18 cellular contexts compared by ENCODE assay signal in genomic region chr15:44667039-44667360, GRCh38. TPM values are rescaled to one million over a fixed set of nuclear protein-coding genes. Genes with fewer than 3 reads are reported as not detected.
DNase-seq lines count a peak whose midpoint lies in the region; ATAC-seq, FAIRE-seq and TF ChIP-seq lines count a peak whose summit lies in the region.
"Had no signal": no experiment of that assay in that cellular context is flagged by ENCODE, and none has a peak within 500 bp of the region (broad histone marks: within the 10 kb centered on the region; RNA-seq: fewer than 3 reads in every experiment).

No MANE protein-coding gene starts in this region.

- SMC1A ChIA-PET in GM12878 (lab: Charles Lee; ENCODE audit: uncharacterized antibody, unreplicated experiment): interaction anchor here (0.8 to 12.4 kb wide), 8 partner anchors 10 to 69 kb away, joined by 3 to 383 read pairs (median 80); partner anchors contain the start of genes B2M, PATL2 and TRIM69

- CTCF ChIA-PET in activated naive CD4-positive, alpha-beta T cell treated with anti-CD3 and anti-CD28 coated beads for 36 hours (lab: Charles Lee): interaction anchor here (1.2 to 6.9 kb wide), 6 partner anchors 10 to 83 kb away, joined by 3 to 200 read pairs (median 7); partner anchors contain the start of genes B2M, PATL2 and TRIM69
- CTCF ChIA-PET in GM12878 (lab: Yijun Ruan, JAX): interaction anchor here (0.6 to 10.2 kb wide), 12 partner anchors 8 to 89 kb away, joined by 3 to 454 read pairs (median 6); partner anchors contain the start of genes B2M, PATL2 and TRIM69

- no peak for FAIRE-seq in GM12878 (lab: Jason Lieb, UNC)
- FAIRE-seq: bronchial epithelial cell had no signal

- H4K20me1 ChIP-seq in OCI-LY1 (ENCODE audit: insufficient read depth, low read length) (no peaks in the 10 kb centered on the region), GM12878 (ENCODE audit: control insufficient read depth, insufficient read depth) (no peaks in the 10 kb centered on the region)

- in situ Hi-C loops in GM12878 (cut with MboI): loop anchor here (5.0 kb wide), 1 partner anchor 45 kb away; the partner anchor contains the start of genes B2M and PATL2

- H3K9ac ChIP-seq in OCI-LY1 (ENCODE audit: low read length) (peak overlapping the region; percentile 11; the same call in 1 of the 2 replicates), GM12878 (ENCODE audit: control insufficient read depth, insufficient read depth, low read length) (peak overlapping the region; percentile 33)

- TF ChIP-seq CTCF in OCI-LY1 (IDR thresholded peaks at IDR 0.05; ENCODE audit: low read length) (no peak), GM12878 (IDR thresholded peaks at IDR 0.05 in 2 of 3, conservative IDR thresholded peaks at IDR 0.05 in 1 of 3; ENCODE audit: control insufficient read depth in 2 of 3, extremely low read depth in 1 of 3, insufficient read depth in 1 of 3, low read depth in 3 of 3, low read length in 3 of 3) (no peak)

- H3K36me3 Mint-ChIP-seq in activated naive CD4-positive, alpha-beta T cell treated with anti-CD3 and anti-CD28 coated beads for 36 hours (ENCODE audit: low read depth): no peaks in the 10 kb centered on the region
- peaks cover 33% of the 10 kb centered on the region for H3K36me3 Mint-ChIP-seq in stimulated activated effector memory CD8-positive, alpha-beta T cell treated with anti-CD3 and anti-CD28 coated beads, Interleukin-12 subunit alpha, Interleukin-12 subunit beta, amount 100 ng/mL, for 72 hours

- H3K4me3 ChIP-seq in OCI-LY1 (ENCODE audit: low read depth, low read length, poor library complexity, severe bottlenecking): no peak overlapping the region
- peak overlapping the region; percentile 46; the same call in 1 of the 2 replicates for H3K4me3 ChIP-seq in GM12878
- H3K4me3 ChIP-seq: lung had no signal

- ATAC-seq in GM12878: no peak
- ATAC-seq in stimulated activated effector memory CD8-positive, alpha-beta T cell treated with anti-CD3 and anti-CD28 coated beads, Interleukin-12 subunit alpha, Interleukin-12 subunit beta, amount 100 ng/mL, for 72 hours: no peak
- no peak for ATAC-seq in HG02678 (IDR thresholded peaks at IDR 0.05; ENCODE audit: unreplicated experiment)
- ATAC-seq: sciatic nerve had no signal

- WGBS in GM12878 (ENCODE audit: insufficient coverage, insufficient replicate concordance, low lambda C conversion rate, missing lambda C conversion rate): 29% methylated on average over 3 of the region's 3 CpGs

- H3K27me3 ChIP-seq in OCI-LY1 (ENCODE audit: insufficient read depth, low read length) (no peaks in the 10 kb centered on the region), GM12878 (replicated peaks in 1 of 2; ENCODE audit: control insufficient read depth in 2 of 2, insufficient read depth in 2 of 2, low read length in 1 of 2) (no peaks in the 10 kb centered on the region)

- no peaks in the 10 kb centered on the region for H3K36me3 ChIP-seq in OCI-LY1 (ENCODE audit: insufficient read depth, low read length)
- peaks cover 0 to 2% of the 10 kb centered on the region in 2 experiments; a peak in 1 of 4 replicates for H3K36me3 ChIP-seq in GM12878 (ENCODE audit: control insufficient read depth in 2 of 2, insufficient read depth in 2 of 2, low read length in 1 of 2)

- BruUV-seq in GM12878 (replicated peaks; lab: Mats Ljungman, UMichigan): no TSS peak

- no peak for TF ChIP-seq RAD21 in GM12878 (IDR thresholded peaks at IDR 0.05; ENCODE audit: insufficient read depth, low read depth, low read length)

- H3K27me3 Mint-ChIP-seq in activated naive CD4-positive, alpha-beta T cell treated with anti-CD3 and anti-CD28 coated beads for 36 hours (ENCODE audit: low read depth): no peaks in the 10 kb centered on the region

- H3K27ac Mint-ChIP-seq in activated naive CD4-positive, alpha-beta T cell treated with anti-CD3 and anti-CD28 coated beads for 36 hours: peak overlapping the region; percentile 94
- peak overlapping the region; percentile 96 for H3K27ac Mint-ChIP-seq in stimulated activated effector memory CD8-positive, alpha-beta T cell treated with anti-CD3 and anti-CD28 coated beads, Interleukin-12 subunit alpha, Interleukin-12 subunit beta, amount 100 ng/mL, for 72 hours

- intact Hi-C loops in activated naive CD4-positive, alpha-beta T cell treated with anti-CD3 and anti-CD28 coated beads for 36 hours (cut with micrococcal nuclease): loop anchor here (2.0 kb wide), 1 partner anchor 16 kb away; no protein-coding TSS in a partner anchor
- intact Hi-C loops in GM12878 (cut with micrococcal nuclease; ENCODE audit: unreplicated experiment): no loop called here

- 0 out of 2 replicates have a peak, but pooled peaks cover 4% of the 10 kb centered on the region for H3F3A ChIP-seq in OCI-LY1 (ENCODE audit: insufficient read depth, low read length)

- H3K9me3 Mint-ChIP-seq in activated naive CD4-positive, alpha-beta T cell treated with anti-CD3 and anti-CD28 coated beads for 36 hours: no peaks in the 10 kb centered on the region
- no peaks in the 10 kb centered on the region for H3K9me3 Mint-ChIP-seq in stimulated activated effector memory CD8-positive, alpha-beta T cell treated with anti-CD3 and anti-CD28 coated beads, Interleukin-12 subunit alpha, Interleukin-12 subunit beta, amount 100 ng/mL, for 72 hours

- TF ChIP-seq POLR2A in GM12878 (IDR thresholded peaks at IDR 0.05; ENCODE audit: low read depth, low read length): no peak

- H3K4me1 Mint-ChIP-seq in activated naive CD4-positive, alpha-beta T cell treated with anti-CD3 and anti-CD28 coated beads for 36 hours (ENCODE audit: low read depth): peaks cover 75% of the 10 kb centered on the region
- peaks cover 64% of the 10 kb centered on the region for H3K4me1 Mint-ChIP-seq in stimulated activated effector memory CD8-positive, alpha-beta T cell treated with anti-CD3 and anti-CD28 coated beads, Interleukin-12 subunit alpha, Interleukin-12 subunit beta, amount 100 ng/mL, for 72 hours

- H3K4me1 ChIP-seq in OCI-LY1 (ENCODE audit: insufficient read depth, low read length, severe bottlenecking) (peaks cover 46% of the 10 kb centered on the region), GM12878 (ENCODE audit: control insufficient read depth, insufficient read depth, low read length) (peaks cover 52% of the 10 kb centered on the region)

- H3K27ac ChIP-seq in OCI-LY1 (ENCODE audit: low read depth, low read length, poor library complexity, severe bottlenecking) (peak overlapping the region; percentile 65), GM12878 (ENCODE audit: control insufficient read depth, insufficient read depth) (peak overlapping the region; percentile 98)

- H3K4me2 ChIP-seq in OCI-LY1 (ENCODE audit: low read length) (peak overlapping the region; percentile 47), GM12878 (ENCODE audit: control insufficient read depth, insufficient read depth) (peak overlapping the region; percentile 65)

- H3K79me2 ChIP-seq in OCI-LY1 (ENCODE audit: insufficient read depth, low read length) (peaks cover 5% of the 10 kb centered on the region; the same call in 1 of the 2 replicates), GM12878 (ENCODE audit: control insufficient read depth, insufficient read depth, low read length) (peaks cover 45% of the 10 kb centered on the region)

- no peak for DNase-seq in activated naive CD4-positive, alpha-beta T cell treated with anti-CD3 and anti-CD28 coated beads for 36 hours
- DNase-seq in activated naive CD4-positive, alpha-beta T cell treated with anti-CD3 and anti-CD28 coated beads, Interleukin-2, amount 50 U/mL, for 16 hours: no peak
- DNase-seq in GM12878 (ENCODE audit: low read depth, low spot score) (no peak), NCI-H2227 (lab: John Stamatoyannopoulos, UW; ENCODE audit: unreplicated experiment) (no peak), DMS 273 (lab: John Stamatoyannopoulos, UW; ENCODE audit: unreplicated experiment) (no peak)
- no peak for DNase-seq in stimulated activated effector memory CD8-positive, alpha-beta T cell treated with anti-CD3 and anti-CD28 coated beads, Interleukin-12 subunit alpha, Interleukin-12 subunit beta, amount 100 ng/mL, for 72 hours (ENCODE audit: low spot score in 2 of 2)
- DNase-seq: activated effector memory CD4-positive, alpha-beta T cell treated with anti-CD3 and anti-CD28 coated beads, Interleukin-2, amount 50 U/mL, for 16 hours; DMS 273 treated with DMSO at 0.1 percent for 48 hours; effector CD8-positive, alpha-beta T cell; GOT3; IMR-90; NCI-H1417 treated with DMSO at 0.1 percent for 48 hours; stimulated activated naive CD4-positive, alpha-beta T cell treated with Interleukin-2 at 50 U/mL for 16 hours had no signal

- H3K4me3 Mint-ChIP-seq in activated naive CD4-positive, alpha-beta T cell treated with anti-CD3 and anti-CD28 coated beads for 36 hours: peak overlapping the region; percentile 62
- H3K4me3 Mint-ChIP-seq in stimulated activated effector memory CD8-positive, alpha-beta T cell treated with anti-CD3 and anti-CD28 coated beads, Interleukin-12 subunit alpha, Interleukin-12 subunit beta, amount 100 ng/mL, for 72 hours: peak overlapping the region; percentile 96

- H2AFZ ChIP-seq in OCI-LY1 (ENCODE audit: low read length) (no peak overlapping the region), GM12878 (ENCODE audit: control insufficient read depth, low read depth, low read length) (peak overlapping the region; percentile 71)

- H3K9me3 ChIP-seq in OCI-LY1 (ENCODE audit: low read length) (no peaks in the 10 kb centered on the region), GM12878 (replicated peaks; ENCODE audit: control insufficient read depth, insufficient read depth, low read length) (no peaks in the 10 kb centered on the region)

- RAD21 ChIA-PET in GM12878 (lab: Charles Lee; ENCODE audit: unreplicated experiment): interaction anchor here (0.6 to 18.1 kb wide), 9 partner anchors 10 to 253 kb away, joined by 3 to 680 read pairs (median 4); partner anchors contain the start of genes B2M, PATL2 and TRIM69

- POLR2A ChIA-PET in GM12878 (lab: Charles Lee): interaction anchor here (1.1 to 11.4 kb wide), 7 partner anchors 11 to 94 kb away, joined by 3 to 255 read pairs (median 60); partner anchors contain the start of genes B2M, PATL2 and TRIM69

- H3K9me2 ChIP-seq in OCI-LY1 (ENCODE audit: low read depth, low read length): no peaks in the 10 kb centered on the region

- no peak for TF ChIP-seq EP300 in GM12878 (IDR thresholded peaks at IDR 0.05; ENCODE audit: borderline replicate concordance in 1 of 2, control insufficient read depth in 1 of 2, low read depth in 2 of 2, low read length in 2 of 2)

RNA-seq across cellular contexts. Expression of gene SPG11, which starts 3.5 kb away (rescaled TPM):
- 10 to 100 TPM; 83.2 to 96.4 TPM for total RNA-seq in activated naive CD4-positive, alpha-beta T cell treated with anti-CD3 and anti-CD28 coated beads for 36 hours
- 375 and 390 TPM in 2 replicates for total RNA-seq in GM12878 (2013; cell fraction: nucleolus; rRNA removed)
- total RNA-seq in GM12878 (2014; rRNA removed) (61.2 and 65.6 TPM in 2 replicates), GM12878 (2014; rRNA removed; fragmentation: Illumina TruSeq; extraction: Trizol) (57.2 and 62.1 TPM in 2 replicates), GM12878 (2021) (59.2 and 59.3 TPM in 2 replicates)
- 25.8 TPM for polyA plus RNA-seq in GM12878 (2011; ENCODE audit: low read depth)
- polyA plus RNA-seq in GM12878 (2011; rRNA removed) (78.0 and 85.1 TPM in 2 replicates), GM12878 (2014; fragmentation: Illumina TruSeq; extraction: Trizol) (48.2 and 51.5 TPM in 2 replicates), GM12878 (2014; fragmentation: Nextera tagmentation; extraction: Ambion mirVana) (10 to 100 TPM; 22.1 to 23.6 TPM), GM12878 (2014; rRNA removed) (39.9 and 46.2 TPM in 2 replicates), GM12878 (2016; fragmentation: Nextera tagmentation; extraction: Ambion mirVana) (10 to 100 TPM; 34.3 to 41.7 TPM)
- 84.0 and 93.3 TPM in 2 replicates for polyA plus RNA-seq in GM12878 (2011; cell fraction: cytosol; rRNA removed)
- 99.7 and 125 TPM in 2 replicates for polyA plus RNA-seq in GM12878 (2011; cell fraction: nucleus; rRNA removed)
- polyA plus RNA-seq in GM12878 (2012): 41.8 and 52.2 TPM in 2 replicates
- 143 and 157 TPM in 2 replicates for polyA minus RNA-seq in GM12878 (2011; rRNA and poly(A)+ RNA removed)
- polyA minus RNA-seq in GM12878 (2011; cell fraction: cytosol; rRNA and poly(A)+ RNA removed): 38.9 and 54.1 TPM in 2 replicates
- 68.2 and 117 TPM in 2 replicates for polyA minus RNA-seq in GM12878 (2011; cell fraction: nucleus; rRNA and poly(A)+ RNA removed)

RNA-seq across cellular contexts. Expression of gene PATL2, which starts 44.1 kb away (rescaled TPM):
- 1 to 10 TPM; 6.1 to 6.3 TPM for total RNA-seq in activated naive CD4-positive, alpha-beta T cell treated with anti-CD3 and anti-CD28 coated beads for 36 hours
- 27.2 and 29.4 TPM in 2 replicates for total RNA-seq in GM12878 (2013; cell fraction: nucleolus; rRNA removed)
- 11.0 and 11.5 TPM in 2 replicates for total RNA-seq in GM12878 (2014; rRNA removed)
- total RNA-seq in GM12878 (2014; rRNA removed; fragmentation: Illumina TruSeq; extraction: Trizol): 12.5 and 13.1 TPM in 2 replicates
- 10.7 and 11.5 TPM in 2 replicates for total RNA-seq in GM12878 (2021)
- 14.7 TPM for polyA plus RNA-seq in GM12878 (2011; ENCODE audit: low read depth)
- polyA plus RNA-seq in GM12878 (2011; rRNA removed): 13.5 and 14.8 TPM in 2 replicates
- 11.4 and 11.8 TPM in 2 replicates for polyA plus RNA-seq in GM12878 (2011; cell fraction: cytosol; rRNA removed)
- polyA plus RNA-seq in GM12878 (2011; cell fraction: nucleus; rRNA removed): 47.9 and 62.2 TPM in 2 replicates
- polyA plus RNA-seq in GM12878 (2012): 16.2 and 17.7 TPM in 2 replicates
- 11.9 and 14.8 TPM in 2 replicates for polyA plus RNA-seq in GM12878 (2014; fragmentation: Illumina TruSeq; extraction: Trizol)
- 10 to 100 TPM; 12.4 TPM for polyA plus RNA-seq in GM12878 (2014; fragmentation: Nextera tagmentation; extraction: Ambion mirVana)
- 16.2 and 19.3 TPM in 2 replicates for polyA plus RNA-seq in GM12878 (2014; rRNA removed)
- 1 to 10 TPM; 4.2 to 7.3 TPM for polyA plus RNA-seq in GM12878 (2016; fragmentation: Nextera tagmentation; extraction: Ambion mirVana)
- polyA minus RNA-seq in GM12878 (2011; rRNA and poly(A)+ RNA removed): 6.1 and 8.7 TPM in 2 replicates
- polyA minus RNA-seq in GM12878 (2011; cell fraction: cytosol; rRNA and poly(A)+ RNA removed): 2.1 and 6.7 TPM in 2 replicates
- polyA minus RNA-seq in GM12878 (2011; cell fraction: nucleus; rRNA and poly(A)+ RNA removed): 10.9 and 15.6 TPM in 2 replicates
- total RNA-seq: bronchial epithelial cell, IMR-90 had no signal

RNA-seq across cellular contexts. Expression of gene B2M, which starts 44.3 kb away (rescaled TPM):
- 1,000 to 10,000 TPM; 5,387 to 5,703 TPM for total RNA-seq in activated naive CD4-positive, alpha-beta T cell treated with anti-CD3 and anti-CD28 coated beads for 36 hours
- total RNA-seq in GM12878 (2013; cell fraction: nucleolus; rRNA removed): 6,462 and 7,066 TPM in 2 replicates
- 4,481 and 5,701 TPM in 2 replicates for total RNA-seq in GM12878 (2014; rRNA removed)
- total RNA-seq in GM12878 (2014; rRNA removed; fragmentation: Illumina TruSeq; extraction: Trizol): 5,217 and 5,589 TPM in 2 replicates
- total RNA-seq in GM12878 (2021): 2,901 and 3,170 TPM in 2 replicates
- polyA plus RNA-seq in GM12878 (2011; ENCODE audit: low read depth): 6,007 TPM
- polyA plus RNA-seq in GM12878 (2011; rRNA removed): 12,663 and 17,808 TPM in 2 replicates
- 7,019 and 28,739 TPM in 2 replicates for polyA plus RNA-seq in GM12878 (2011; cell fraction: cytosol; rRNA removed)
- polyA plus RNA-seq in GM12878 (2011; cell fraction: nucleus; rRNA removed): 2,031 and 2,366 TPM in 2 replicates
- 6,970 and 7,434 TPM in 2 replicates for polyA plus RNA-seq in GM12878 (2012)
- 11,414 and 13,691 TPM in 2 replicates for polyA plus RNA-seq in GM12878 (2014; fragmentation: Illumina TruSeq; extraction: Trizol)
- over 10,000 TPM; 16,306 to 22,794 TPM for polyA plus RNA-seq in GM12878 (2014; fragmentation: Nextera tagmentation; extraction: Ambion mirVana)
- 4,868 and 5,894 TPM in 2 replicates for polyA plus RNA-seq in GM12878 (2014; rRNA removed)
- 1,000 to 10,000 TPM; 8,335 to 8,413 TPM for polyA plus RNA-seq in GM12878 (2016; fragmentation: Nextera tagmentation; extraction: Ambion mirVana)
- polyA minus RNA-seq in GM12878 (2011; rRNA and poly(A)+ RNA removed): 2,834 and 3,344 TPM in 2 replicates
- 1,355 and 1,504 TPM in 2 replicates for polyA minus RNA-seq in GM12878 (2011; cell fraction: cytosol; rRNA and poly(A)+ RNA removed)
- polyA minus RNA-seq in GM12878 (2011; cell fraction: nucleus; rRNA and poly(A)+ RNA removed): 373 and 393 TPM in 2 replicates
